15 cellular contexts compared by ENCODE assay signal in genomic region chr6:107972413-107973096, GRCh38.
"Had no signal": no experiment of that assay in that cellular context is flagged by ENCODE, and none has a peak within 500 bp of the region (broad histone marks: within the 10 kb centered on the region; RNA-seq: fewer than 3 reads in every experiment).

No MANE protein-coding gene starts in this region.

- H3K4me3 ChIP-seq: breast epithelium, esophagus muscularis mucosa, uterus had no signal

- DNase-seq: activated CD4-positive, alpha-beta T cell treated with anti-CD3 and anti-CD28 coated beads, Interleukin-2, amount 50 U/mL, for 4 hours; activated effector memory CD4-positive, alpha-beta T cell treated with anti-CD3 and anti-CD28 coated beads, Interleukin-2, amount 50 U/mL, for 16 hours; activated T-cell treated with anti-CD3 and anti-CD28 coated beads, Interleukin-2, amount 50 U/mL, for 24 hours; aorta; foreskin keratinocyte; mammary epithelial cell; stimulated activated CD4-positive, alpha-beta T cell treated with anti-CD3 and anti-CD28 coated beads, Interleukin-4, amount 100 ng/mL, for 1 hour; stimulated activated CD8-positive, alpha-beta memory T cell treated with anti-CD3 and anti-CD28 coated beads, Interleukin-4, amount 100 ng/mL, for 48 hours; T-helper 2 cell; uterus had no signal

- H3K4me1 ChIP-seq: breast epithelium, esophagus muscularis mucosa, uterus had no signal

- H3K36me3 ChIP-seq: breast epithelium, esophagus muscularis mucosa, uterus had no signal

- FAIRE-seq: endometrium had no signal

- ATAC-seq: activated CD4-positive, CD25-positive, alpha-beta regulatory T cell treated with anti-CD3 and anti-CD28 coated beads, Interleukin-2, amount 50 U/mL, for 24 hours; foreskin keratinocyte; left lobe of liver had no signal

- H3K9me3 ChIP-seq: breast epithelium, esophagus muscularis mucosa, uterus had no signal

- H3K27me3 ChIP-seq: breast epithelium, esophagus muscularis mucosa, foreskin keratinocyte, uterus had no signal

- H3K27ac ChIP-seq: breast epithelium, esophagus muscularis mucosa, foreskin keratinocyte, uterus had no signal
